In genomic region chr10:103916901-103917300, GRCh38 we compare ENCODE assay signal across 8 cellular contexts. TPM values are rescaled to one million over a fixed set of nuclear protein-coding genes. Genes with fewer than 3 reads are reported as not detected.
DNase-seq lines count a peak whose midpoint lies in the region; ATAC-seq, FAIRE-seq and TF ChIP-seq lines count a peak whose summit lies in the region.

No MANE protein-coding gene starts in this region.

- DNase-seq in A673 (ENCODE audit: low spot score), result no peak
- DNase-seq in IMR-90, result no peak
- peak; percentile 48 for DNase-seq in bronchial epithelial cell (ENCODE audit: low read depth)
- DNase-seq in NOMO-1 (lab: John Stamatoyannopoulos, UW; ENCODE audit: unreplicated experiment in 2 of 2), result no peak

- no peak overlapping the region for H2BK20ac ChIP-seq in IMR-90 (ENCODE audit: low read depth, low read length)

- 0 out of 2 replicates have a peak, but pooled peaks cover 4% of the 10 kb centered on the region for H3K9me1 ChIP-seq in IMR-90 (ENCODE audit: insufficient read depth, low read length)

- intact Hi-C loops in A673 (cut with micrococcal nuclease; ENCODE audit: unreplicated experiment), result no loop called here
- intact Hi-C loops in IMR-90 (cut with micrococcal nuclease), result loop anchor here (5.0 kb wide), 1 partner anchor 50 kb away; the partner anchor contains the start of gene SLK

- H3K27ac ChIP-seq in A673 (ENCODE audit: low read depth, low read length, poor library complexity, severe bottlenecking) (no peak overlapping the region), IMR-90 (ENCODE audit: insufficient read depth, low read length) (peak overlapping the region; percentile 39; the same call in 1 of the 2 replicates), muscle layer of duodenum (ENCODE audit: low read length) (peak overlapping the region; percentile 99)

- TF ChIP-seq CTCF in A673 (conservative IDR thresholded peaks at IDR 0.05; ENCODE audit: low read depth, low read length) (no peak), IMR-90 (conservative IDR thresholded peaks at IDR 0.05; ENCODE audit: low read depth, low read length) (no peak), bronchial epithelial cell (IDR thresholded peaks at IDR 0.05; ENCODE audit: insufficient read depth, low read length, severe bottlenecking) (no peak)

- in situ Hi-C loops in IMR-90 (cut with MboI; ENCODE audit: low sequenced_read_pairs), result no loop called here

- H2BK120ac ChIP-seq in IMR-90 (ENCODE audit: low read depth, low read length), result no peak overlapping the region

- H4K5ac ChIP-seq in IMR-90 (ENCODE audit: low read depth, low read length), result no peak overlapping the region

- H3K36me3 ChIP-seq in A673 (ENCODE audit: insufficient read depth, low read length, poor library complexity, severe bottlenecking) (no peaks in the 10 kb centered on the region), IMR-90 (ENCODE audit: control insufficient read depth, insufficient read depth, low read length) (no peaks in the 10 kb centered on the region), bronchial epithelial cell (ENCODE audit: control insufficient read depth, insufficient read depth, low read length) (peaks cover 1% of the 10 kb centered on the region), muscle layer of duodenum (ENCODE audit: control insufficient read depth in 1 of 2, insufficient read depth in 2 of 2, low read length in 2 of 2) (no peaks in the 10 kb centered on the region)

- POLR2A ChIA-PET in A673 (lab: Charles Lee; ENCODE audit: low non-redundant PET) (interaction anchor here (0.6 kb wide), 1 partner anchor 315 kb away, joined by 15 read pairs; the partner anchor contains the start of gene CFAP43), IMR-90 (lab: Charles Lee; ENCODE audit: unreplicated experiment) (no interaction called here)

- H2AK5ac ChIP-seq in IMR-90 (ENCODE audit: low read depth, low read length), result no peak overlapping the region; the same call in 1 of the 2 replicates

- H3K9me3 ChIP-seq in A673 (ENCODE audit: low read depth, low read length, poor library complexity, severe bottlenecking), result peaks cover 5% of the 10 kb centered on the region
- no peaks in the 10 kb centered on the region for H3K9me3 ChIP-seq in IMR-90 (ENCODE audit: control insufficient read depth, insufficient read depth, low read length)
- no peaks in the 10 kb centered on the region for H3K9me3 ChIP-seq in muscle layer of duodenum (ENCODE audit: control insufficient read depth in 1 of 2, low read length in 2 of 2)

- no peak overlapping the region; the same call in 1 of the 2 replicates for H3K56ac ChIP-seq in IMR-90 (ENCODE audit: extremely low read depth, insufficient read depth, low read length)

- H3K27me3 ChIP-seq in A673 (replicated peaks; ENCODE audit: insufficient read depth, low read depth, low read length, poor library complexity) (no peaks in the 10 kb centered on the region), IMR-90 (ENCODE audit: control insufficient read depth, insufficient read depth, low read length) (no peaks in the 10 kb centered on the region), bronchial epithelial cell (ENCODE audit: control insufficient read depth, insufficient read depth, low read length) (no peaks in the 10 kb centered on the region), muscle layer of duodenum (ENCODE audit: low read depth, low read length) (no peaks in the 10 kb centered on the region)

- WGBS in IMR-90 (ENCODE audit: extremely low coverage in 2 of 2, insufficient read length in 1 of 2), 2 experiments, result no CpG with 5 or more reads among the region's 2 CpGs

- no peak for TF ChIP-seq POLR2A in IMR-90 (IDR thresholded peaks at IDR 0.05; ENCODE audit: low read depth, low read length)

- H2BK15ac ChIP-seq in IMR-90 (ENCODE audit: low read depth, low read length), result no peak overlapping the region

- H2BK5ac ChIP-seq in IMR-90 (ENCODE audit: low read depth, low read length, poor library complexity, severe bottlenecking), result peak overlapping the region; percentile 72

- ATAC-seq in IMR-90 (ENCODE audit: low read depth), result no peak
- no peak for ATAC-seq in GM18511 (IDR thresholded peaks at IDR 0.05; ENCODE audit: unreplicated experiment)
- ATAC-seq in HG02763 (IDR thresholded peaks at IDR 0.05; ENCODE audit: unreplicated experiment), result no peak
- ATAC-seq in HG02840 (IDR thresholded peaks at IDR 0.05; ENCODE audit: low FRiP score, unreplicated experiment), result no peak

- H3K4ac ChIP-seq in IMR-90 (ENCODE audit: low read depth, low read length), result peak overlapping the region; percentile 38; the same call in 1 of the 2 replicates

- no peak overlapping the region for H2AK9ac ChIP-seq in IMR-90 (replicated peaks; ENCODE audit: low read depth, low read length, poor library complexity)

- FAIRE-seq in bronchial epithelial cell (lab: Jason Lieb, UNC), result no peak

- CTCF ChIA-PET in A673 (lab: Charles Lee), result no interaction called here
- CTCF ChIA-PET in IMR-90 (lab: Yijun Ruan, JAX), result interaction anchor here (0.6 kb wide), 1 partner anchor 125 kb away, joined by 10 read pairs; no protein-coding TSS in a partner anchor

- H3K9ac ChIP-seq in IMR-90 (ENCODE audit: low read depth, low read length), result peak overlapping the region; percentile 94; the same call in 1 of the 2 replicates

- dilution Hi-C loops in IMR-90 (cut with HindIII; ENCODE audit: low sequenced_read_pairs, unreplicated experiment), result no loop called here

- H3K18ac ChIP-seq in IMR-90 (ENCODE audit: low read depth, low read length), result no peak overlapping the region

- H4K8ac ChIP-seq in IMR-90 (ENCODE audit: low read depth in 2 of 2, low read length in 2 of 2), result peak overlapping the region in 1 of 2 experiments; percentile 31; a peak in 1 of 4 replicates

- peak overlapping the region; percentile 17; the same call in 1 of the 2 replicates for H3K14ac ChIP-seq in IMR-90 (replicated peaks; ENCODE audit: low read depth, low read length)

- BruUV-seq in A673 (replicated peaks; lab: Mats Ljungman, UMichigan), result no TSS peak
- BruUV-seq in IMR-90 (replicated peaks; lab: Mats Ljungman, UMichigan), result TSS peak; percentile 24

- peak overlapping the region; percentile 87 for H3K4me2 ChIP-seq in IMR-90 (ENCODE audit: low read depth, low read length)

- H4K20me1 ChIP-seq in IMR-90 (ENCODE audit: insufficient read depth, low read length), result no peaks in the 10 kb centered on the region

- H3K23ac ChIP-seq in IMR-90 (ENCODE audit: low read depth, low read length), result no peak overlapping the region

- H3K4me3 ChIP-seq in A673 (ENCODE audit: low read depth, low read length, poor library complexity, severe bottlenecking), result peak overlapping the region; percentile 75
- no peak overlapping the region; the same call in 1 of the 2 replicates for H3K4me3 ChIP-seq in IMR-90 (ENCODE audit: insufficient read depth, low read depth, low read length)
- peak overlapping the region; percentile 57 for H3K4me3 ChIP-seq in bronchial epithelial cell (ENCODE audit: low read depth, low read length)
- H3K4me3 ChIP-seq in muscle layer of duodenum (ENCODE audit: low read depth in 1 of 2, low read length in 2 of 2), result peak overlapping the region; percentile 79 to 97

- peaks cover 19 to 26% of the 10 kb centered on the region in 2 experiments for H3K79me1 ChIP-seq in IMR-90 (ENCODE audit: low read depth in 1 of 2, low read length in 2 of 2)

- peaks cover 14% of the 10 kb centered on the region for H3K4me1 ChIP-seq in A673 (ENCODE audit: insufficient read depth, low read length, poor library complexity, severe bottlenecking)
- peaks cover 6% of the 10 kb centered on the region for H3K4me1 ChIP-seq in IMR-90 (ENCODE audit: control insufficient read depth, insufficient read depth, low read length)
- peaks cover 18 to 20% of the 10 kb centered on the region in 2 donors for H3K4me1 ChIP-seq in muscle layer of duodenum (ENCODE audit: control insufficient read depth in 1 of 2, insufficient read depth in 2 of 2, low read length in 2 of 2)

- H4K91ac ChIP-seq in IMR-90 (ENCODE audit: insufficient read depth, low read depth, low read length), result no peak overlapping the region

- no peak for TF ChIP-seq RAD21 in IMR-90 (IDR thresholded peaks at IDR 0.05; ENCODE audit: low read length)

- H2AFZ ChIP-seq in IMR-90 (replicated peaks; ENCODE audit: low read length, poor library complexity), result no peak overlapping the region

TF ChIP-seq in IMR-90, 13 proteins besides CTCF, POLR2A, EP300 and RAD21:
- TF ChIP-seq BHLHE40 (IDR thresholded peaks at IDR 0.05; ENCODE audit: low read depth, low read length) (no peak), MXI1 (IDR thresholded peaks at IDR 0.05; ENCODE audit: borderline replicate concordance, low read depth, low read length) (no peak), MAZ (IDR thresholded peaks at IDR 0.05; ENCODE audit: borderline replicate concordance, low read depth, low read length) (no peak), RFX5 (IDR thresholded peaks at IDR 0.05; ENCODE audit: low read depth, low read length) (no peak), SMC3 (IDR thresholded peaks at IDR 0.05; ENCODE audit: low read depth, low read length) (no peak)

RNA-seq across cellular contexts. Expression of gene STN1, which starts 1.1 kb away (rescaled TPM):
- 14.3 and 16.5 TPM in 2 replicates for total RNA-seq in A673 (2021)
- 28.6 and 32.3 TPM in 2 replicates for total RNA-seq in IMR-90 (2012; rRNA removed)
- polyA plus RNA-seq in IMR-90 (2012; rRNA removed), result 14.3 and 17.8 TPM in 2 replicates
- 7.2 and 13.7 TPM in 2 replicates for polyA plus RNA-seq in IMR-90 (2012; cell fraction: cytosol; rRNA removed)
- 1.8 and 8.6 TPM in 2 replicates for polyA plus RNA-seq in IMR-90 (2012; cell fraction: nucleus; rRNA removed; ENCODE audit: low replicate concordance)
- total RNA-seq in bronchial epithelial cell, result 40.7 and 67.7 TPM in 2 replicates

RNA-seq across cellular contexts. Expression of gene SLK, which starts 50.0 kb away (rescaled TPM):
- 39.1 and 41.0 TPM in 2 replicates for total RNA-seq in A673 (2021)
- 21.5 and 54.2 TPM in 2 replicates for total RNA-seq in IMR-90 (2012; rRNA removed)
- 6.0 and 8.1 TPM in 2 replicates for polyA plus RNA-seq in IMR-90 (2012; rRNA removed)
- polyA plus RNA-seq in IMR-90 (2012; cell fraction: cytosol; rRNA removed), result 0.52 and 0.96 TPM in 2 replicates
- 0.30 and 3.6 TPM in 2 replicates for polyA plus RNA-seq in IMR-90 (2012; cell fraction: nucleus; rRNA removed; ENCODE audit: low replicate concordance)
- 85.3 and 112 TPM in 2 replicates for total RNA-seq in bronchial epithelial cell
